Comparison of ENCODE assay signal across 1 cellular context in genomic region chr9:91606255-91606995, GRCh38.
TF ChIP-seq lines count a peak whose summit lies in the region.

No MANE protein-coding gene starts in this region.

TF ChIP-seq in H1, 55 proteins besides CTCF, POLR2A, EP300 and RAD21:
- no peak for TF ChIP-seq NANOG (IDR thresholded peaks at IDR 0.05; ENCODE audit: insufficient read depth, low read depth, low read length, poor library complexity, severe bottlenecking)
- no peak for TF ChIP-seq ATF2 (IDR thresholded peaks at IDR 0.05; ENCODE audit: low read length)
